Comparison of ENCODE assay signal across 26 cellular contexts in genomic region chr2:241234962-241235361, GRCh38. TPM values are rescaled to one million over a fixed set of nuclear protein-coding genes. Genes with fewer than 3 reads are reported as not detected.
DNase-seq lines count a peak whose midpoint lies in the region; ATAC-seq, FAIRE-seq and TF ChIP-seq lines count a peak whose summit lies in the region.
"Had no signal": no experiment of that assay in that cellular context is flagged by ENCODE, and none has a peak within 500 bp of the region (broad histone marks: within the 10 kb centered on the region; RNA-seq: fewer than 3 reads in every experiment).

No MANE protein-coding gene starts in this region.

- 90% methylated on average over 10 of the region's 15 CpGs for WGBS in K562 (ENCODE audit: insufficient coverage, low coverage, missing lambda C conversion rate)
- 97% methylated on average over 15 of the region's 15 CpGs for WGBS in HepG2 (ENCODE audit: low lambda C conversion rate)

- CTCF ChIA-PET in MCF 10A (lab: Yijun Ruan, JAX): no interaction called here
- CTCF ChIA-PET in K562 (lab: Yijun Ruan, JAX; ENCODE audit: low intra/inter-chr PET ratio): no interaction called here
- CTCF ChIA-PET in HepG2 (lab: Yijun Ruan, JAX; ENCODE audit: low intra/inter-chr PET ratio, low total read pairs): no interaction called here

- H4K20me1 ChIP-seq in K562 (replicated peaks; ENCODE audit: control insufficient read depth, insufficient read depth, low read length): no peaks in the 10 kb centered on the region
- peaks cover 52% of the 10 kb centered on the region; the same call in 1 of the 2 replicates for H4K20me1 ChIP-seq in HepG2 (ENCODE audit: insufficient read depth, low read length)

- peaks cover 97% of the 10 kb centered on the region for H3K36me3 Mint-ChIP-seq in MCF 10A (ENCODE audit: insufficient read depth, unreplicated experiment)
- peaks cover 45% of the 10 kb centered on the region for H3K36me3 Mint-ChIP-seq in progenitor cell of endocrine pancreas (ENCODE audit: insufficient read depth)
- H3K36me3 Mint-ChIP-seq in effector memory CD8-positive, alpha-beta T cell (ENCODE audit: insufficient read depth): peaks cover 78% of the 10 kb centered on the region

- TF ChIP-seq POLR2A in breast epithelium (IDR thresholded peaks at IDR 0.05): no peak
- no peak for TF ChIP-seq POLR2A in K562 (conservative IDR thresholded peaks at IDR 0.05)
- no peak for TF ChIP-seq POLR2A in HepG2 (IDR thresholded peaks at IDR 0.05; ENCODE audit: insufficient read depth in 1 of 2, low read depth in 2 of 2, low read length in 2 of 2)

- no peaks in the 10 kb centered on the region for H3K9me3 ChIP-seq in breast epithelium
- H3K9me3 ChIP-seq in K562 (replicated peaks; ENCODE audit: control insufficient read depth, insufficient read depth, low read depth, low read length): no peaks in the 10 kb centered on the region
- H3K9me3 ChIP-seq in HepG2 (ENCODE audit: low read length): no peaks in the 10 kb centered on the region
- H3K9me3 ChIP-seq in MG63: no peaks in the 10 kb centered on the region
- H3K9me3 ChIP-seq: BE2C had no signal

- no peaks in the 10 kb centered on the region for H3K4me1 Mint-ChIP-seq in MCF 10A (ENCODE audit: insufficient read depth, unreplicated experiment)
- no peaks in the 10 kb centered on the region for H3K4me1 Mint-ChIP-seq in progenitor cell of endocrine pancreas (ENCODE audit: low read depth)
- H3K4me1 Mint-ChIP-seq in effector memory CD8-positive, alpha-beta T cell (ENCODE audit: low read depth in 2 of 2): peaks cover 4% of the 10 kb centered on the region in 2 donors
- H3K4me1 Mint-ChIP-seq: CD14-positive monocyte; CD8-positive, alpha-beta memory T cell had no signal

- BruUV-seq in MCF 10A (replicated peaks; lab: Mats Ljungman, UMichigan) (no TSS peak), K562 (replicated peaks; lab: Mats Ljungman, UMichigan) (no TSS peak), HepG2 (replicated peaks; lab: Mats Ljungman, UMichigan) (no TSS peak)

- H3K9me1 ChIP-seq in K562 (ENCODE audit: control insufficient read depth, insufficient read depth, low read length): no peaks in the 10 kb centered on the region

- H3K4me1 ChIP-seq in breast epithelium: no peaks in the 10 kb centered on the region
- no peaks in the 10 kb centered on the region for H3K4me1 ChIP-seq in K562 (replicated peaks in 1 of 2; ENCODE audit: control insufficient read depth in 2 of 2, insufficient read depth in 2 of 2, low read length in 2 of 2)
- H3K4me1 ChIP-seq in HepG2 (ENCODE audit: insufficient read depth, low read length): peaks cover 6% of the 10 kb centered on the region
- H3K4me1 ChIP-seq: BE2C had no signal

- intact Hi-C loops in MCF 10A (cut with micrococcal nuclease) (no loop called here), breast epithelium (cut with DNase I; ENCODE audit: low total_unique reads) (no loop called here), K562 (cut with micrococcal nuclease) (no loop called here), HepG2 (cut with micrococcal nuclease; ENCODE audit: unreplicated experiment) (no loop called here)

- TF ChIP-seq CTCF in MCF 10A (IDR thresholded peaks at IDR 0.05; ENCODE audit: unreplicated experiment): no peak
- TF ChIP-seq CTCF in breast epithelium (IDR thresholded peaks at IDR 0.05): no peak
- no peak for TF ChIP-seq CTCF in K562 (IDR thresholded peaks at IDR 0.05 in 2 of 3, conservative IDR thresholded peaks at IDR 0.05 in 1 of 3; ENCODE audit: insufficient read depth in 2 of 3, low read depth in 1 of 3, low read length in 3 of 3)
- TF ChIP-seq CTCF in HepG2 (CRISPR knock-in tag; IDR thresholded peaks at IDR 0.05): no peak
- TF ChIP-seq CTCF in progenitor cell of endocrine pancreas (IDR thresholded peaks at IDR 0.05; ENCODE audit: unreplicated experiment): no peak

- H3K27ac Mint-ChIP-seq in MCF 10A (ENCODE audit: low read depth, unreplicated experiment) (peak overlapping the region; percentile 15), progenitor cell of endocrine pancreas (peak overlapping the region; percentile 51)
- peak overlapping the region in 1 of 2 donors; percentile 28 for H3K27ac Mint-ChIP-seq in effector memory CD8-positive, alpha-beta T cell

- TF ChIP-seq RAD21 in K562 (CRISPR knock-in tag; conservative IDR thresholded peaks at IDR 0.05 in 1 of 2, IDR thresholded peaks at IDR 0.05 in 1 of 2) (no peak), HepG2 (CRISPR knock-in tag; IDR thresholded peaks at IDR 0.05) (no peak)

- H3K27ac ChIP-seq in breast epithelium (no peak overlapping the region), K562 (ENCODE audit: extremely low read depth, low read depth, low read length) (no peak overlapping the region), HepG2 (ENCODE audit: extremely low read length, insufficient read depth, low read length) (no peak overlapping the region)
- H3K27ac ChIP-seq: SK-N-MC had no signal

- H3K36me3 ChIP-seq in breast epithelium (peaks cover 22% of the 10 kb centered on the region), K562 (ENCODE audit: control insufficient read depth, insufficient read depth, low read length) (peaks cover 88% of the 10 kb centered on the region; the same call in 2 of the 3 replicates), HepG2 (replicated peaks in 1 of 2; ENCODE audit: control insufficient read depth in 1 of 2, insufficient read depth in 2 of 2, low read length in 2 of 2) (peaks cover 75 to 98% of the 10 kb centered on the region in 2 experiments), MG63 (peaks cover 95% of the 10 kb centered on the region)

- no peak overlapping the region for H3K9ac ChIP-seq in K562 (ENCODE audit: insufficient read depth in 1 of 2, low read depth in 2 of 2, low read length in 2 of 2)
- H3K9ac ChIP-seq in HepG2 (ENCODE audit: insufficient read depth, low read depth, low read length): no peak overlapping the region

- ATAC-seq in K562 (no peak), HepG2 (no peak), GM18520 (IDR thresholded peaks at IDR 0.05; ENCODE audit: unreplicated experiment) (no peak)
- no peak for ATAC-seq in effector memory CD8-positive, alpha-beta T cell (replicated peaks)

- H3K4me3 Mint-ChIP-seq in MCF 10A (ENCODE audit: unreplicated experiment): no peak overlapping the region
- H3K4me3 Mint-ChIP-seq in progenitor cell of endocrine pancreas (ENCODE audit: low read depth): no peak overlapping the region
- no peak overlapping the region for H3K4me3 Mint-ChIP-seq in effector memory CD8-positive, alpha-beta T cell
- H3K4me3 Mint-ChIP-seq: CD14-positive monocyte; CD8-positive, alpha-beta memory T cell had no signal

- H3K79me2 ChIP-seq in K562 (ENCODE audit: control insufficient read depth, insufficient read depth, low read length) (no peaks in the 10 kb centered on the region), HepG2 (ENCODE audit: insufficient read depth, low read length) (peaks cover 2% of the 10 kb centered on the region)

- in situ Hi-C loops in K562 (cut with MboI): no loop called here
- in situ Hi-C loops in HepG2 (cut with HindIII; ENCODE audit: extremely low pct_ligation_motif_present, low pct_unique_long_range_greater_than_20kb): no loop called here

- POLR2A ChIA-PET in MCF 10A (lab: Yijun Ruan, JAX) (no interaction called here), K562 (lab: Yijun Ruan, JAX) (interaction anchor here (0.6 to 1.2 kb wide), 3 partner anchors 9 to 186 kb away, joined by 3 to 7 read pairs (median 3); no protein-coding TSS in a partner anchor), HepG2 (lab: Yijun Ruan, JAX) (no interaction called here)

- FAIRE-seq in K562 (lab: Jason Lieb, UNC) (no peak), HepG2 (lab: Jason Lieb, UNC) (no peak)
- FAIRE-seq: GM12891, H54 had no signal

- no peaks in the 10 kb centered on the region for H3K27me3 ChIP-seq in breast epithelium
- H3K27me3 ChIP-seq in K562 (ENCODE audit: control insufficient read depth in 2 of 2, insufficient read depth in 2 of 2, low read length in 2 of 2): no peaks in the 10 kb centered on the region
- H3K27me3 ChIP-seq in HepG2 (ENCODE audit: control insufficient read depth in 1 of 2, insufficient read depth in 2 of 2, low read length in 2 of 2): no peaks in the 10 kb centered on the region
- no peaks in the 10 kb centered on the region for H3K27me3 ChIP-seq in MG63
- H3K27me3 ChIP-seq: BE2C had no signal

- H3K9me3 Mint-ChIP-seq in MCF 10A (ENCODE audit: unreplicated experiment) (no peaks in the 10 kb centered on the region), progenitor cell of endocrine pancreas (ENCODE audit: low read depth) (no peaks in the 10 kb centered on the region)
- H3K9me3 Mint-ChIP-seq in effector memory CD8-positive, alpha-beta T cell: no peaks in the 10 kb centered on the region
- H3K9me3 Mint-ChIP-seq: CD14-positive monocyte; CD8-positive, alpha-beta memory T cell had no signal

- H2AFZ ChIP-seq in K562 (ENCODE audit: low read depth, low read length): no peak overlapping the region
- no peak overlapping the region for H2AFZ ChIP-seq in HepG2 (ENCODE audit: low read length)

- H3K27me3 Mint-ChIP-seq in MCF 10A (ENCODE audit: insufficient read depth, unreplicated experiment) (no peaks in the 10 kb centered on the region), progenitor cell of endocrine pancreas (no peaks in the 10 kb centered on the region)
- H3K27me3 Mint-ChIP-seq in effector memory CD8-positive, alpha-beta T cell: no peaks in the 10 kb centered on the region
- H3K27me3 Mint-ChIP-seq: CD8-positive, alpha-beta memory T cell had no signal

- no peak overlapping the region for H3K4me3 ChIP-seq in breast epithelium
- H3K4me3 ChIP-seq in K562: no peak overlapping the region
- no peak overlapping the region for H3K4me3 ChIP-seq in HepG2 (replicated peaks in 1 of 3; ENCODE audit: insufficient read depth in 1 of 3, low read depth in 2 of 3, low read length in 3 of 3)
- H3K4me3 ChIP-seq in MG63: no peak overlapping the region
- H3K4me3 ChIP-seq: SK-N-MC had no signal

- TF ChIP-seq EP300 in K562 (IDR thresholded peaks at IDR 0.05; ENCODE audit: low read length) (no peak), HepG2 (IDR thresholded peaks at IDR 0.05; ENCODE audit: low read depth in 2 of 2, low read length in 2 of 2) (no peak), HepG2 (CRISPR knock-in tag; IDR thresholded peaks at IDR 0.05; ENCODE audit: borderline replicate concordance) (no peak)

- no peak for DNase-seq in MCF 10A (ENCODE audit: unreplicated experiment)
- no peak for DNase-seq in breast epithelium (ENCODE audit: low spot score in 2 of 2)
- DNase-seq in K562 (ENCODE audit: extremely low read depth in 1 of 4, low spot score in 3 of 4): no peak
- DNase-seq in HepG2 (ENCODE audit: low spot score): no peak
- DNase-seq in progenitor cell of endocrine pancreas (ENCODE audit: low spot score, unreplicated experiment): no peak
- no peak for DNase-seq in MG63
- no peak for DNase-seq in effector memory CD8-positive, alpha-beta T cell
- DNase-seq: 8988T, ACHN, BE2C, DMS 273 treated with DMSO at 0.1 percent for 48 hours, DMS79 treated with DMSO at 0.1 percent for 48 hours, GF-D8, KBM-7, MM.1S, NCI-H2029 treated with DMSO at 0.1 percent for 48 hours, NCI-H2227 treated with DMSO at 0.1 percent for 48 hours, NCI-H69, RPMI8226, SIG-M5 had no signal

- no peak overlapping the region for H3K4me2 ChIP-seq in K562 (ENCODE audit: insufficient read depth, low read length)
- no peak overlapping the region for H3K4me2 ChIP-seq in HepG2 (ENCODE audit: low read depth, low read length)

RNA-seq across cellular contexts. Expression of gene ANO7, which starts 46.5 kb away (rescaled TPM):
- total RNA-seq in MCF 10A (2022) (0.14 and 0.15 TPM in 2 replicates), breast epithelium (1 to 10 TPM in 1 of 3 donors, under 1 TPM in 1, not detected in 1; 0.98 to 1.6 TPM), K562 (2014; rRNA removed) (1.3 and 1.7 TPM in 2 replicates), K562 (2014; rRNA removed; fragmentation: Illumina TruSeq; extraction: Trizol) (0.67 and 0.91 TPM in 2 replicates), K562 (2015; rRNA removed; fragmentation: Illumina TruSeq; extraction: Trizol) (1.1 TPM in 2 replicates), K562 (2021) (4.1 and 5.1 TPM in 2 replicates), HepG2 (2016; rRNA removed; fragmentation: Illumina TruSeq; extraction: Trizol) (3.7 and 4.9 TPM in 2 replicates), progenitor cell of endocrine pancreas (2.5 and 3.0 TPM in 2 replicates)
- 12.7 and 25.7 TPM in 2 replicates for total RNA-seq in K562 (2011; cell fraction: chromatin; rRNA removed; ENCODE audit: low replicate concordance)
- total RNA-seq in K562 (2011; cell fraction: nucleolus; rRNA removed): 12.8 and 13.2 TPM in 2 replicates
- total RNA-seq in K562 (2011; cell fraction: nucleoplasm; rRNA removed): 13.3 and 13.8 TPM in 2 replicates
- polyA plus RNA-seq in K562 (2011; rRNA removed) (0.59 and 0.81 TPM in 2 replicates), K562 (2014; fragmentation: Illumina TruSeq; extraction: Trizol) (1.9 and 3.2 TPM in 2 replicates), K562 (2014; fragmentation: Nextera tagmentation; extraction: Ambion mirVana) (under 1 TPM; 0.28 to 0.46 TPM), K562 (2014; rRNA removed) (1.9 and 2.9 TPM in 2 replicates), HepG2 (2011; rRNA removed) (4.1 and 4.9 TPM in 2 replicates)
- 1.0 and 2.4 TPM in 2 replicates for polyA plus RNA-seq in K562 (2011; cell fraction: cytosol; rRNA removed)
- 2.5 and 4.8 TPM in 2 replicates for polyA plus RNA-seq in K562 (2011; cell fraction: nucleus; rRNA removed)
- 1.6 and 2.3 TPM in 2 replicates for polyA plus RNA-seq in K562 (2012)
- polyA minus RNA-seq in K562 (2011; rRNA and poly(A)+ RNA removed): 0.75 and 1.7 TPM in 2 replicates
- polyA minus RNA-seq in K562 (2011; cell fraction: cytosol; rRNA and poly(A)+ RNA removed): 3.9 and 4.2 TPM in 2 replicates
- polyA minus RNA-seq in K562 (2011; cell fraction: nucleus; rRNA and poly(A)+ RNA removed): 2.3 and 3.2 TPM in 2 replicates
- total RNA-seq in HepG2 (2016; cell fraction: cytosol; rRNA removed; fragmentation: Illumina TruSeq; extraction: Trizol; ENCODE audit: low read depth): 1.7 and 1.9 TPM in 2 replicates
- 2.9 and 5.5 TPM in 2 replicates for total RNA-seq in HepG2 (2016; cell fraction: insoluble cytoplasmic fraction; rRNA removed; fragmentation: Illumina TruSeq; extraction: Trizol)
- total RNA-seq in HepG2 (2016; cell fraction: membrane; rRNA removed; fragmentation: Illumina TruSeq; extraction: Trizol): 3.2 and 4.1 TPM in 2 replicates
- 4.7 and 5.1 TPM in 2 replicates for total RNA-seq in HepG2 (2016; cell fraction: nucleus; rRNA removed; fragmentation: Illumina TruSeq; extraction: Trizol)
- polyA plus RNA-seq in HepG2 (2011; cell fraction: cytosol; rRNA removed): 2.9 and 3.9 TPM in 2 replicates
- polyA plus RNA-seq in HepG2 (2011; cell fraction: nucleus; rRNA removed): 29.8 and 33.6 TPM in 2 replicates
- 8.8 and 10.8 TPM in 2 replicates for polyA plus RNA-seq in HepG2 (2012)
- 3.3 and 3.8 TPM in 2 replicates for polyA plus RNA-seq in HepG2 (2016; cell fraction: cytosol; fragmentation: Illumina TruSeq; extraction: Trizol; ENCODE audit: low read depth)
- polyA plus RNA-seq in HepG2 (2016; cell fraction: insoluble cytoplasmic fraction; fragmentation: Illumina TruSeq; extraction: Trizol; ENCODE audit: low read depth): 7.5 and 11.5 TPM in 2 replicates
- polyA plus RNA-seq in HepG2 (2016; cell fraction: membrane; fragmentation: Illumina TruSeq; extraction: Trizol; ENCODE audit: low read depth): 7.5 and 8.6 TPM in 2 replicates
- 14.9 and 15.8 TPM in 2 replicates for polyA plus RNA-seq in HepG2 (2016; cell fraction: nucleus; fragmentation: Illumina TruSeq; extraction: Trizol; ENCODE audit: insufficient read depth, low read depth)
- polyA minus RNA-seq in HepG2 (2011; rRNA and poly(A)+ RNA removed; ENCODE audit: low replicate concordance): 1.1 and 16.7 TPM in 2 replicates
- polyA minus RNA-seq in HepG2 (2011; cell fraction: cytosol; rRNA and poly(A)+ RNA removed): 5.1 and 8.4 TPM in 2 replicates
- 13.8 and 18.4 TPM in 2 replicates for polyA minus RNA-seq in HepG2 (2011; cell fraction: nucleus; rRNA and poly(A)+ RNA removed)
- total RNA-seq in MG63 (2014; rRNA removed; shearing (Covaris generic); ENCODE audit: low replicate concordance): 0.10 TPM in 1 of 2 replicates, not detected in the other
- polyA plus RNA-seq: CD14-positive monocyte; CD8-positive, alpha-beta memory T cell had no signal
